Comparison of ENCODE assay signal across 1 cellular context in genomic region chr7:1192171-1192676, GRCh38.
TF ChIP-seq lines count a peak whose summit lies in the region.

No MANE protein-coding gene starts in this region.

TF ChIP-seq in GM23338, 12 proteins besides CTCF, POLR2A, EP300 and RAD21 (continued from another document):
- TF ChIP-seq ETS1 (IDR thresholded peaks at IDR 0.05) (no peak), EZH2phosphoT487 (IDR thresholded peaks at IDR 0.05; ENCODE audit: unreplicated experiment) (no peak), ZNF114 (CRISPR knock-in tag; IDR thresholded peaks at IDR 0.05) (no peak), CREB1 (CRISPR knock-in tag; IDR thresholded peaks at IDR 0.05; ENCODE audit: low read depth) (no peak), JUNB (IDR thresholded peaks at IDR 0.05; ENCODE audit: unreplicated experiment) (no peak), STAT1 (IDR thresholded peaks at IDR 0.05; ENCODE audit: unreplicated experiment) (no peak), REST (IDR thresholded peaks at IDR 0.05; ENCODE audit: unreplicated experiment) (no peak)
